In the genomic region with DNA sequence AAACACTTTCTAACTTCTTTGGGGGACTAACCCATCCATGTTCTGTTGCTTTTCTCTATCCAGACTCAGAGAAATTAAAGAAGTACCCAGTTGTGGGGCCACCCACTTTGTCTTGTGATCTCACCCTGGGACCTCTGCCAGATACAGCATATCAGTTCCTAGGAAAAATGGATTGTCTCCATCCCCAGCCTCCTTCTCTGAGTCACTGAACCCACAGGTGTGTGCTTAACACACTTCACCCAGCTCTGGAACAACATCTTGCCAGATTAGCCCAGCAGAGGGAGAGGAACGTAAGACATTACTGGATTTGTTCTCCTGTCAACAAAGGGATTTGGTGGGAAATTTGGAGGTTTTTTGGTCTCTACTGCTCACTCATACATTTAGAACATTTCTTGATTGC, we compare ENCODE assay signal across 22 cellular contexts. TPM values are rescaled to one million over a fixed set of nuclear protein-coding genes. Genes with fewer than 3 reads are reported as not detected.
A peak's percentile ranks its signal among the peaks of the same experiment; 100 is the strongest.
DNase-seq lines count a peak whose midpoint lies in the region; ATAC-seq, FAIRE-seq and TF ChIP-seq lines count a peak whose summit lies in the region.
"Had no signal": no experiment of that assay in that cellular context is flagged by ENCODE, and none has a peak within 500 bp of the region (broad histone marks: within the 10 kb centered on the region; RNA-seq: fewer than 3 reads in every experiment).

No MANE protein-coding gene starts in this region.

- no peak overlapping the region for H3K4me2 ChIP-seq in astrocyte (ENCODE audit: low read length)

- no peak overlapping the region for H3K27ac Mint-ChIP-seq in astrocyte (ENCODE audit: unreplicated experiment)
- H3K27ac Mint-ChIP-seq in activated CD4-positive, alpha-beta T cell treated with anti-CD3 and anti-CD28 coated beads, Interleukin-2, amount 10 ng/mL, durations not matched to agents 7 days and 5 days = no peak overlapping the region
- H3K27ac Mint-ChIP-seq: activated naive CD4-positive, alpha-beta T cell treated with anti-CD3 and anti-CD28 coated beads, Interleukin-2, amount 50 U/mL, for 24 hours; CD8-positive, alpha-beta T cell; immature natural killer cell; mesothelial cell of epicardium had no signal

- peaks cover 2% of the 10 kb centered on the region for H3K4me1 Mint-ChIP-seq in astrocyte (ENCODE audit: low read depth, unreplicated experiment)
- no peaks in the 10 kb centered on the region for H3K4me1 Mint-ChIP-seq in activated CD4-positive, alpha-beta T cell treated with anti-CD3 and anti-CD28 coated beads, Interleukin-2, amount 10 ng/mL, durations not matched to agents 7 days and 5 days
- H3K4me1 Mint-ChIP-seq: activated naive CD4-positive, alpha-beta T cell treated with anti-CD3 and anti-CD28 coated beads, Interleukin-2, amount 50 U/mL, for 24 hours; immature natural killer cell; mesothelial cell of epicardium had no signal

- no peaks in the 10 kb centered on the region for H3K36me3 Mint-ChIP-seq in astrocyte (ENCODE audit: low read depth, unreplicated experiment)
- no peaks in the 10 kb centered on the region for H3K36me3 Mint-ChIP-seq in activated CD4-positive, alpha-beta T cell treated with anti-CD3 and anti-CD28 coated beads, Interleukin-2, amount 10 ng/mL, durations not matched to agents 7 days and 5 days (ENCODE audit: low read depth)
- H3K36me3 Mint-ChIP-seq: activated naive CD4-positive, alpha-beta T cell treated with anti-CD3 and anti-CD28 coated beads, Interleukin-2, amount 50 U/mL, for 24 hours; CD8-positive, alpha-beta T cell; immature natural killer cell; mesothelial cell of epicardium had no signal

- peaks cover 2% of the 10 kb centered on the region for H3K27me3 Mint-ChIP-seq in astrocyte (ENCODE audit: low read depth, unreplicated experiment)
- H3K27me3 Mint-ChIP-seq in activated CD4-positive, alpha-beta T cell treated with anti-CD3 and anti-CD28 coated beads, Interleukin-2, amount 10 ng/mL, durations not matched to agents 7 days and 5 days = no peaks in the 10 kb centered on the region

- CTCF ChIA-PET in activated CD4-positive, alpha-beta T cell treated with anti-CD3 and anti-CD28 coated beads, Interleukin-2, amount 10 ng/mL, durations not matched to agents 7 days and 5 days (lab: Charles Lee) = no interaction called here

- no peak overlapping the region for H2AFZ ChIP-seq in astrocyte (ENCODE audit: low read depth, low read length)

- no peaks in the 10 kb centered on the region for H3K27me3 ChIP-seq in astrocyte (ENCODE audit: insufficient read depth, low read length)
- no peaks in the 10 kb centered on the region for H3K27me3 ChIP-seq in foreskin keratinocyte
- H3K27me3 ChIP-seq in upper lobe of right lung = peaks cover 7% of the 10 kb centered on the region
- peaks cover 0 to 3% (median 0%) of the 10 kb centered on the region in 7 donors for H3K27me3 ChIP-seq in spleen (replicated peaks in 1 of 7)
- H3K27me3 ChIP-seq: sigmoid colon, testis had no signal

- H3K4me1 ChIP-seq in astrocyte (ENCODE audit: insufficient read depth, low read length) (peaks cover 4% of the 10 kb centered on the region), foreskin keratinocyte (no peaks in the 10 kb centered on the region), upper lobe of right lung (no peaks in the 10 kb centered on the region), spleen (no peaks in the 10 kb centered on the region)
- H3K4me1 ChIP-seq: sigmoid colon, testis had no signal

- H3K4me3 ChIP-seq in astrocyte (ENCODE audit: insufficient read depth, low read depth, low read length) (no peak overlapping the region), upper lobe of right lung (no peak overlapping the region), spleen (no peak overlapping the region)
- H3K4me3 ChIP-seq: sigmoid colon, testis had no signal

- no peak overlapping the region for H3K9ac ChIP-seq in astrocyte (ENCODE audit: low read length)

- intact Hi-C loops in upper lobe of right lung (cut with DNase I) = no loop called here
- intact Hi-C loops in spleen (cut with DNase I; ENCODE audit: low total_unique reads) = no loop called here

- TF ChIP-seq CTCF in astrocyte (IDR thresholded peaks at IDR 0.05; ENCODE audit: insufficient read depth, low read depth, low read length) = peak; percentile 14
- TF ChIP-seq CTCF in foreskin keratinocyte (conservative IDR thresholded peaks at IDR 0.05) = peak; percentile 62
- no peak for TF ChIP-seq CTCF in upper lobe of right lung (IDR thresholded peaks at IDR 0.05)
- TF ChIP-seq CTCF in spleen (IDR thresholded peaks at IDR 0.05 in 8 of 11, conservative IDR thresholded peaks at IDR 0.05 in 3 of 11) = no peak

- no peak overlapping the region for H3K4me3 Mint-ChIP-seq in astrocyte (ENCODE audit: unreplicated experiment)
- H3K4me3 Mint-ChIP-seq in activated CD4-positive, alpha-beta T cell treated with anti-CD3 and anti-CD28 coated beads, Interleukin-2, amount 10 ng/mL, durations not matched to agents 7 days and 5 days = no peak overlapping the region
- H3K4me3 Mint-ChIP-seq: activated naive CD4-positive, alpha-beta T cell treated with anti-CD3 and anti-CD28 coated beads, Interleukin-2, amount 50 U/mL, for 24 hours; CD8-positive, alpha-beta T cell; immature natural killer cell; mesothelial cell of epicardium had no signal

- no peaks in the 10 kb centered on the region for H3K9me3 Mint-ChIP-seq in astrocyte (ENCODE audit: unreplicated experiment)
- no peaks in the 10 kb centered on the region for H3K9me3 Mint-ChIP-seq in activated CD4-positive, alpha-beta T cell treated with anti-CD3 and anti-CD28 coated beads, Interleukin-2, amount 10 ng/mL, durations not matched to agents 7 days and 5 days
- H3K9me3 Mint-ChIP-seq: activated naive CD4-positive, alpha-beta T cell treated with anti-CD3 and anti-CD28 coated beads, Interleukin-2, amount 50 U/mL, for 24 hours; CD8-positive, alpha-beta T cell; mesothelial cell of epicardium had no signal

- no peak for TF ChIP-seq POLR2A in spleen (IDR thresholded peaks at IDR 0.05)

- H3K9me3 ChIP-seq in astrocyte (ENCODE audit: insufficient read depth, low read depth, low read length) (no peaks in the 10 kb centered on the region), upper lobe of right lung (no peaks in the 10 kb centered on the region), spleen (no peaks in the 10 kb centered on the region)
- H3K9me3 ChIP-seq: sigmoid colon, testis had no signal

- H3K79me2 ChIP-seq in astrocyte (ENCODE audit: insufficient read depth, low read length) = no peaks in the 10 kb centered on the region

- WGBS in spleen, 5 donors = 81 to 100% (median 94%) methylated on average over 1 of the region's 1 CpG

- H4K20me1 ChIP-seq in astrocyte (ENCODE audit: insufficient read depth, low read length) = no peaks in the 10 kb centered on the region

- DNase-seq in NCI-H2029 treated with DMSO at 0.1 percent for 48 hours (lab: John Stamatoyannopoulos, UW) (peak; percentile 6), NCI-H2029 (lab: John Stamatoyannopoulos, UW) (no peak), astrocyte (ENCODE audit: low read depth) (peak; percentile 83), foreskin keratinocyte (peak; percentile 74 to 91), upper lobe of right lung (no peak), KG1 (lab: John Stamatoyannopoulos, UW) (no peak), spleen (no peak)
- no peak for DNase-seq in activated CD4-positive, alpha-beta T cell treated with anti-CD3 and anti-CD28 coated beads, Interleukin-2, amount 10 ng/mL, durations not matched to agents 7 days and 5 days
- DNase-seq: 8988T; CD8-positive, alpha-beta T cell; GDM1; HCEC 1CT; immature natural killer cell; NCI-H2227 treated with DMSO at 0.1 percent for 48 hours; sigmoid colon; stimulated activated CD4-positive, alpha-beta T cell treated with anti-CD3 and anti-CD28 coated beads, Interleukin-4, amount 100 ng/mL, for 1 hour; stimulated activated CD8-positive, alpha-beta memory T cell treated with anti-CD3 and anti-CD28 coated beads, Interleukin-4, amount 100 ng/mL, for 48 hours; testis had no signal

- ATAC-seq in foreskin keratinocyte = peak; percentile 99
- ATAC-seq in upper lobe of right lung = peak; percentile 35
- ATAC-seq: CD8-positive, alpha-beta T cell had no signal

- H3K27ac ChIP-seq in astrocyte (ENCODE audit: low read depth, low read length) = no peak overlapping the region
- no peak overlapping the region for H3K27ac ChIP-seq in foreskin keratinocyte
- no peak overlapping the region for H3K27ac ChIP-seq in upper lobe of right lung
- H3K27ac ChIP-seq in spleen = no peak overlapping the region
- H3K27ac ChIP-seq: sigmoid colon, testis had no signal

- no peak for FAIRE-seq in astrocyte (lab: Jason Lieb, UNC)
- FAIRE-seq: GM12892 had no signal

- H3K36me3 ChIP-seq in astrocyte (ENCODE audit: insufficient read depth, low read length) = no peaks in the 10 kb centered on the region
- no peaks in the 10 kb centered on the region for H3K36me3 ChIP-seq in upper lobe of right lung
- H3K36me3 ChIP-seq in spleen = no peaks in the 10 kb centered on the region
- H3K36me3 ChIP-seq: sigmoid colon had no signal

- POLR2A ChIA-PET in activated CD4-positive, alpha-beta T cell treated with anti-CD3 and anti-CD28 coated beads, Interleukin-2, amount 10 ng/mL, durations not matched to agents 7 days and 5 days (lab: Charles Lee) = no interaction called here

RNA-seq across cellular contexts. Expression of a gene that starts 19.2 kb away (rescaled TPM):
- total RNA-seq in astrocyte (not detected in 2 replicates), foreskin keratinocyte (not detected in 2 replicates), upper lobe of right lung (not detected), spleen (not detected)
- polyA plus RNA-seq in foreskin keratinocyte (not detected in 2 replicates), spleen (not detected)
- not detected for total RNA-seq in activated CD4-positive, alpha-beta T cell treated with anti-CD3 and anti-CD28 coated beads, Interleukin-2, amount 10 ng/mL, durations not matched to agents 7 days and 5 days
- total RNA-seq: CD8-positive, alpha-beta T cell; glomerular endothelial cell; mesothelial cell of epicardium; sigmoid colon had no signal
- polyA plus RNA-seq: immature natural killer cell, sigmoid colon had no signal

Comparison
In these comparisons a context has a peak if more than half of its experiments do, and no peak if none do; other contexts are left out.
1. DNase-seq: peak in NCI-H2029 treated with DMSO at 0.1 percent for 48 hours (single experiment), astrocyte (single experiment) and foreskin keratinocyte (2 of 2); none in NCI-H2029 (single experiment), upper lobe of right lung (single experiment), KG1 (single experiment), activated CD4-positive, alpha-beta T cell treated with anti-CD3 and anti-CD28 coated beads, Interleukin-2, amount 10 ng/mL, durations not matched to agents 7 days and 5 days (single experiment) and spleen (single experiment).
2. CTCF ChIP-seq: peak in astrocyte (single experiment) and foreskin keratinocyte (single experiment); none in upper lobe of right lung (single experiment) and spleen (0 of 11).